Comparison of ENCODE assay signal across 1 cellular context in genomic region chr7:38368191-38368605, GRCh38.
TF ChIP-seq lines count a peak whose summit lies in the region.

No MANE protein-coding gene starts in this region.

TF ChIP-seq in WTC11, 78 proteins besides CTCF, POLR2A, EP300 and RAD21 (continued from another document):
- TF ChIP-seq USF1 (CRISPR knock-in tag; IDR thresholded peaks at IDR 0.05) (no peak), MXD4 (CRISPR knock-in tag; IDR thresholded peaks at IDR 0.05; ENCODE audit: borderline replicate concordance) (no peak), NFE2L1 (CRISPR knock-in tag; IDR thresholded peaks at IDR 0.05) (no peak), NR1H2 (CRISPR knock-in tag; IDR thresholded peaks at IDR 0.05) (no peak), ZNF671 (CRISPR knock-in tag; IDR thresholded peaks at IDR 0.05) (no peak), ZNF416 (CRISPR knock-in tag; IDR thresholded peaks at IDR 0.05) (no peak), KAT7 (CRISPR knock-in tag; IDR thresholded peaks at IDR 0.05; ENCODE audit: borderline replicate concordance) (no peak), ZNF219 (CRISPR knock-in tag; IDR thresholded peaks at IDR 0.05; ENCODE audit: borderline replicate concordance) (no peak), TP53 (CRISPR knock-in tag; IDR thresholded peaks at IDR 0.05) (no peak), CBFB (CRISPR knock-in tag; IDR thresholded peaks at IDR 0.05; ENCODE audit: low read depth) (no peak), MLX (CRISPR knock-in tag; IDR thresholded peaks at IDR 0.05) (no peak), CREM (CRISPR knock-in tag; IDR thresholded peaks at IDR 0.05) (no peak), NR2C2 (CRISPR knock-in tag; IDR thresholded peaks at IDR 0.05) (no peak), SP1 (CRISPR knock-in tag; conservative IDR thresholded peaks at IDR 0.05) (no peak), FOXJ3 (CRISPR knock-in tag; IDR thresholded peaks at IDR 0.05; ENCODE audit: borderline replicate concordance) (no peak), ATF2 (CRISPR knock-in tag; IDR thresholded peaks at IDR 0.05; ENCODE audit: borderline replicate concordance, low read depth) (no peak), CDX4 (CRISPR knock-in tag; IDR thresholded peaks at IDR 0.05; ENCODE audit: borderline replicate concordance) (no peak), GABPB1 (CRISPR knock-in tag; IDR thresholded peaks at IDR 0.05) (no peak), ZBTB43 (CRISPR knock-in tag; IDR thresholded peaks at IDR 0.05) (no peak), TEAD1 (CRISPR knock-in tag; IDR thresholded peaks at IDR 0.05) (0 out of 2 replicates have a peak, but pooled peaks have one; percentile 26), ZNF532 (CRISPR knock-in tag; IDR thresholded peaks at IDR 0.05; ENCODE audit: borderline replicate concordance) (no peak), ZNF263 (CRISPR knock-in tag; IDR thresholded peaks at IDR 0.05; ENCODE audit: low read depth) (peak; percentile 92), ZNF396 (CRISPR knock-in tag; IDR thresholded peaks at IDR 0.05; ENCODE audit: borderline replicate concordance) (no peak), ZNF138 (CRISPR knock-in tag; conservative IDR thresholded peaks at IDR 0.05) (no peak), SMAD3 (CRISPR knock-in tag; IDR thresholded peaks at IDR 0.05; ENCODE audit: borderline replicate concordance) (no peak), OVOL2 (CRISPR knock-in tag; IDR thresholded peaks at IDR 0.05; ENCODE audit: borderline replicate concordance) (no peak), CREB1 (CRISPR knock-in tag; IDR thresholded peaks at IDR 0.05) (no peak), FOXP4 (CRISPR knock-in tag; IDR thresholded peaks at IDR 0.05) (no peak)
